ENCODE assay signal across 23 cellular contexts in the genomic region with DNA sequence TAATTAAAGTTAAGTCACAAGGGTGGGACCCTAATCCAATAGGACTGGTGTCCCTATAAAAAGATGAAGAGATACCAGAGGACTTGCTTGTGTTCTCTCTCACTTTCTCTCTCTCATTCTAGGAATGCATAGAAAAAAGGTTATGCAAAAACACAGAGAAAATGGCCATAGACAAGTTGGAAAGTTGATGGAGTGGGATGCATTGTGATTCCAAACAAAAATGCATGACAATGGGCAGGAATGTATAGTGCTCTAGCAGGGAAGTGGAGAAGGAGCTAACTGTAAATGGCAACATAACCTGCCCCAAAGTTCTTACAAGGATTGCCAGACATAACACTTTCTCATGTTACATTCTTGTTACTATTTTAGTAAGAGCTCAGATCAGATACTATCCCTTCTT.
"Had no signal": no experiment of that assay in that cellular context is flagged by ENCODE, and none has a peak within 500 bp of the region (broad histone marks: within the 10 kb centered on the region; RNA-seq: fewer than 3 reads in every experiment).

No MANE protein-coding gene starts in this region.

- H3K9me3 ChIP-seq: mucosa of descending colon, prostate gland, right atrium auricular region, stomach, thyroid gland had no signal

- H3K27ac ChIP-seq: prostate gland, right atrium auricular region, stomach, thyroid gland had no signal

- H3K4me1 ChIP-seq: prostate gland, right atrium auricular region, stomach, thyroid gland had no signal

- H3K4me3 Mint-ChIP-seq: memory B cell; mesothelial cell of epicardium; naive B cell; nephron; stimulated activated effector memory CD8-positive, alpha-beta T cell treated with anti-CD3 and anti-CD28 coated beads, Interleukin-12 subunit alpha, Interleukin-12 subunit beta, amount 100 ng/mL, for 72 hours had no signal

- ATAC-seq: left ventricle myocardium superior; mucosa of descending colon; sciatic nerve; stimulated activated effector memory CD8-positive, alpha-beta T cell treated with anti-CD3 and anti-CD28 coated beads, Interleukin-12 subunit alpha, Interleukin-12 subunit beta, amount 100 ng/mL, for 72 hours had no signal

- H3K27me3 Mint-ChIP-seq: memory B cell had no signal

- H3K27ac Mint-ChIP-seq: memory B cell; mesothelial cell of epicardium; nephron; stimulated activated effector memory CD8-positive, alpha-beta T cell treated with anti-CD3 and anti-CD28 coated beads, Interleukin-12 subunit alpha, Interleukin-12 subunit beta, amount 100 ng/mL, for 72 hours had no signal

- H3K4me2 ChIP-seq: smooth muscle cell had no signal

- DNase-seq: cerebellar nuclear complex; cortex of kidney; hypothalamus; left ventricle myocardium superior; mucosa of descending colon; naive B cell; nucleus accumbens; stimulated activated CD4-positive, alpha-beta T cell treated with anti-CD3 and anti-CD28 coated beads, Interleukin-12 subunit alpha, Interleukin-12 subunit beta, amount 100 ng/mL, for 4 hours; stimulated activated CD4-positive, alpha-beta T cell treated with anti-CD3 and anti-CD28 coated beads, Interleukin-1b, Interleukin-23, amount 100 ng/mL, for 48 hours; stimulated activated CD4-positive, alpha-beta T cell treated with anti-CD3 and anti-CD28 coated beads, Interleukin-4, amount 100 ng/mL, for 1 hour; stimulated activated naive CD4-positive, alpha-beta T cell treated with Interleukin-2 at 50 U/mL for 16 hours; stomach; thyroid gland; trophoblast cell had no signal

- H3K9me3 Mint-ChIP-seq: mesothelial cell of epicardium, nephron had no signal

- H3K4me1 Mint-ChIP-seq: memory B cell; mesothelial cell of epicardium; naive B cell; nephron; stimulated activated effector memory CD8-positive, alpha-beta T cell treated with anti-CD3 and anti-CD28 coated beads, Interleukin-12 subunit alpha, Interleukin-12 subunit beta, amount 100 ng/mL, for 72 hours had no signal

- H3K27me3 ChIP-seq: right atrium auricular region, stomach, thyroid gland had no signal

- H3K4me3 ChIP-seq: lung, mucosa of descending colon, prostate gland, right atrium auricular region, smooth muscle cell, stomach, thyroid gland had no signal

- H3K36me3 Mint-ChIP-seq: memory B cell; mesothelial cell of epicardium; naive B cell; stimulated activated effector memory CD8-positive, alpha-beta T cell treated with anti-CD3 and anti-CD28 coated beads, Interleukin-12 subunit alpha, Interleukin-12 subunit beta, amount 100 ng/mL, for 72 hours had no signal

- H3K36me3 ChIP-seq: prostate gland, right atrium auricular region, stomach, thyroid gland had no signal
